29 cellular contexts compared by ENCODE assay signal in genomic region chr18:3892141-3892540, GRCh38.
"Had no signal": no experiment of that assay in that cellular context is flagged by ENCODE, and none has a peak within 500 bp of the region (broad histone marks: within the 10 kb centered on the region; RNA-seq: fewer than 3 reads in every experiment).

No MANE protein-coding gene starts in this region.

- H3K27ac Mint-ChIP-seq: activated naive CD4-positive, alpha-beta T cell treated with anti-CD3 and anti-CD28 coated beads for 36 hours; activated naive CD8-positive, alpha-beta T cell treated with anti-CD3 and anti-CD28 coated beads for 36 hours; dendritic cell treated with granulocyte-macrophage colony-stimulating factor and Interleukin-4, amounts not matched to agents 40 ng/mL and 50 ng/mL, for 4 days; endodermal cell; nephron had no signal

- H3K9me3 ChIP-seq: adrenal gland, breast epithelium, neutrophil, right lobe of liver, thyroid gland, upper lobe of left lung had no signal

- H3K27me3 Mint-ChIP-seq: dendritic cell treated with granulocyte-macrophage colony-stimulating factor and Interleukin-4, amounts not matched to agents 40 ng/mL and 50 ng/mL, for 4 days had no signal

- H3K9me3 Mint-ChIP-seq: activated naive CD4-positive, alpha-beta T cell treated with anti-CD3 and anti-CD28 coated beads for 36 hours; activated naive CD8-positive, alpha-beta T cell treated with anti-CD3 and anti-CD28 coated beads for 36 hours; dendritic cell treated with granulocyte-macrophage colony-stimulating factor and Interleukin-4, amounts not matched to agents 40 ng/mL and 50 ng/mL, for 4 days; endodermal cell; nephron; stimulated activated naive CD8-positive, alpha-beta T cell treated with anti-CD3 and anti-CD28 coated beads, Interleukin-15, amount 100 ng/mL, for 72 hours had no signal

- H3K4me1 Mint-ChIP-seq: activated naive CD8-positive, alpha-beta T cell treated with anti-CD3 and anti-CD28 coated beads for 36 hours; nephron; stimulated activated naive CD8-positive, alpha-beta T cell treated with anti-CD3 and anti-CD28 coated beads, Interleukin-15, amount 100 ng/mL, for 72 hours had no signal

- ATAC-seq: esophagus mucosa; left cardiac atrium; right lobe of liver; stimulated activated naive CD8-positive, alpha-beta T cell treated with anti-CD3 and anti-CD28 coated beads, Interleukin-15, amount 100 ng/mL, for 72 hours had no signal

- H3K4me1 ChIP-seq: breast epithelium, right lobe of liver, thyroid gland had no signal

- DNase-seq: activated CD4-positive, alpha-beta T cell treated with anti-CD3 and anti-CD28 coated beads for 48 hours; activated CD4-positive, alpha-beta T cell treated with anti-CD3 and anti-CD28 coated beads, Interleukin-2, amount 50 U/mL, for 48 hours; activated CD4-positive, CD25-positive, alpha-beta regulatory T cell; activated CD8-positive, alpha-beta memory T cell treated with anti-CD3 and anti-CD28 coated beads for 24 hours; activated effector memory CD4-positive, alpha-beta T cell treated with Interleukin-2 at 50 U/mL for 16 hours; activated naive CD4-positive, alpha-beta T cell treated with anti-CD3 and anti-CD28 coated beads for 36 hours; activated naive CD8-positive, alpha-beta T cell treated with anti-CD3 and anti-CD28 coated beads for 36 hours; adrenal gland; central memory CD4-positive, alpha-beta T cell; endodermal cell; foreskin fibroblast; head of caudate nucleus; hippocampal formation; left cardiac atrium; mammary epithelial cell; right lobe of liver; stimulated activated CD4-positive, alpha-beta T cell treated with anti-CD3 and anti-CD28 coated beads, Interleukin-12 subunit alpha, Interleukin-12 subunit beta, amount 100 ng/mL, for 4 hours; stimulated activated CD4-positive, alpha-beta T cell treated with anti-CD3 and anti-CD28 coated beads, Interleukin-4, amount 100 ng/mL, for 1 hour; stimulated activated naive CD8-positive, alpha-beta T cell treated with anti-CD3 and anti-CD28 coated beads, Interleukin-15, amount 100 ng/mL, for 72 hours; substantia nigra; T-helper 2 cell; thyroid gland; upper lobe of left lung had no signal

- H3K36me3 ChIP-seq: adrenal gland, breast epithelium, neutrophil, right lobe of liver, thyroid gland, upper lobe of left lung had no signal

- H3K27me3 ChIP-seq: adrenal gland, breast epithelium, right lobe of liver, thyroid gland, upper lobe of left lung had no signal

- H3K36me3 Mint-ChIP-seq: activated naive CD8-positive, alpha-beta T cell treated with anti-CD3 and anti-CD28 coated beads for 36 hours had no signal

- H3K4me3 Mint-ChIP-seq: activated naive CD4-positive, alpha-beta T cell treated with anti-CD3 and anti-CD28 coated beads for 36 hours; activated naive CD8-positive, alpha-beta T cell treated with anti-CD3 and anti-CD28 coated beads for 36 hours; dendritic cell treated with granulocyte-macrophage colony-stimulating factor and Interleukin-4, amounts not matched to agents 40 ng/mL and 50 ng/mL, for 4 days; endodermal cell; nephron; stimulated activated naive CD8-positive, alpha-beta T cell treated with anti-CD3 and anti-CD28 coated beads, Interleukin-15, amount 100 ng/mL, for 72 hours had no signal

- H3K27ac ChIP-seq: adrenal gland, breast epithelium, neutrophil, right lobe of liver, skin epidermis, thyroid gland, upper lobe of left lung had no signal

- H3K4me3 ChIP-seq: adrenal gland, breast epithelium, right lobe of liver, skin epidermis, thyroid gland, upper lobe of left lung had no signal
